ENCODE assay signal across 14 cellular contexts in genomic region chr10:31508882-31509281, GRCh38.
"Had no signal": no experiment of that assay in that cellular context is flagged by ENCODE, and none has a peak within 500 bp of the region (broad histone marks: within the 10 kb centered on the region; RNA-seq: fewer than 3 reads in every experiment).

No MANE protein-coding gene starts in this region.

- FAIRE-seq: frontal cortex, pancreas had no signal

- H3K4me3 Mint-ChIP-seq: neural progenitor cell; stimulated activated naive CD8-positive, alpha-beta T cell treated with anti-CD3 and anti-CD28 coated beads, Interleukin-15, Interleukin-2, amounts not matched to agents 100 ng/mL and 50 ng/mL, for 24 hours had no signal

- H3K27me3 Mint-ChIP-seq: stimulated activated naive CD8-positive, alpha-beta T cell treated with anti-CD3 and anti-CD28 coated beads, Interleukin-15, Interleukin-2, amounts not matched to agents 100 ng/mL and 50 ng/mL, for 24 hours had no signal

- DNase-seq: activated CD4-positive, alpha-beta T cell treated with anti-CD3 and anti-CD28 coated beads, Interleukin-2, amount 50 U/mL, for 1 hour; amniotic stem cell; effector CD4-positive, alpha-beta T cell; heart right ventricle; midbrain; stimulated activated CD4-positive, alpha-beta T cell treated with anti-CD3 and anti-CD28 coated beads, Interleukin-4, amount 100 ng/mL, for 1 hour; stimulated activated CD8-positive, alpha-beta memory T cell treated with anti-CD3 and anti-CD28 coated beads, Interleukin-4, amount 100 ng/mL, for 48 hours; T-helper 2 cell; upper lobe of left lung had no signal

- H3K27ac Mint-ChIP-seq: neural progenitor cell; stimulated activated naive CD8-positive, alpha-beta T cell treated with anti-CD3 and anti-CD28 coated beads, Interleukin-15, Interleukin-2, amounts not matched to agents 100 ng/mL and 50 ng/mL, for 24 hours had no signal

- H3K9ac ChIP-seq: neural progenitor cell had no signal

- H3K4me1 ChIP-seq: heart right ventricle, neural progenitor cell, pancreas, upper lobe of left lung had no signal

- H3K4me1 Mint-ChIP-seq: neural progenitor cell had no signal

- H3K36me3 ChIP-seq: pancreas had no signal

- H3K4me3 ChIP-seq: coronary artery, heart right ventricle, neural progenitor cell, pancreas, upper lobe of left lung had no signal

- H3K27ac ChIP-seq: coronary artery, heart right ventricle, neural progenitor cell, pancreas had no signal

- H2AFZ ChIP-seq: neural progenitor cell had no signal

- ATAC-seq: pancreas had no signal

- H3K4me2 ChIP-seq: neural progenitor cell had no signal

- H3K9me3 ChIP-seq: pancreas had no signal

- H3K27me3 ChIP-seq: heart right ventricle, neural progenitor cell, pancreas, upper lobe of left lung had no signal
